13 cellular contexts compared by ENCODE assay signal in the genomic region with DNA sequence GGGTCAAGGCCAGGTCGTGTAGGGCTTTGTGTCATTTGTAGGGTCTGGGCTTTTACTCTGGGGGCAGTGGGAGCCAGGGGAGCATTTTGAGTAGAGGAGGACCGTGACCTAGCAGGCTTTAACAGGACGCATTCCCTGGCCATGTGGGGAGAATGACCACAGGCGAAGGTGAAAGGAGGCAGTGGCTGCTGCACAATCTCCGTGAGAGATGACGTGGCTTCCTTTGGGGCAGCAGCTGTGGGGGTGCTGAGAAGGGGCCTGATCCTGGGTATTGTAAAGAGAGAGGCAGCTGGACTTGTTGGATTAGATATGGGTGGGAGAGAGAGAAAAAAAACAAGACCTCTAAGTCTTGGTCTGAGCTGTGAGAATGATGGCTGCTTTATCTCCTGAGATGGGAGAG. TPM values are rescaled to one million over a fixed set of nuclear protein-coding genes. Genes with fewer than 3 reads are reported as not detected.
DNase-seq lines count a peak whose midpoint lies in the region; ATAC-seq and TF ChIP-seq lines count a peak whose summit lies in the region.
"Had no signal": no experiment of that assay in that cellular context is flagged by ENCODE, and none has a peak within 500 bp of the region (broad histone marks: within the 10 kb centered on the region; RNA-seq: fewer than 3 reads in every experiment).

No MANE protein-coding gene starts in this region.

- H3K9me3 Mint-ChIP-seq in stimulated activated effector memory CD8-positive, alpha-beta T cell treated with anti-CD3 and anti-CD28 coated beads, Interleukin-12 subunit alpha, Interleukin-12 subunit beta, amount 100 ng/mL, for 72 hours: no peaks in the 10 kb centered on the region
- no peaks in the 10 kb centered on the region for H3K9me3 Mint-ChIP-seq in CD8-positive, alpha-beta T cell
- H3K9me3 Mint-ChIP-seq: CD4-positive, alpha-beta T cell had no signal

- no peak for ATAC-seq in stimulated activated effector memory CD8-positive, alpha-beta T cell treated with anti-CD3 and anti-CD28 coated beads, Interleukin-12 subunit alpha, Interleukin-12 subunit beta, amount 100 ng/mL, for 72 hours
- no peak for ATAC-seq in HG02763 (IDR thresholded peaks at IDR 0.05; ENCODE audit: unreplicated experiment)
- no peak for ATAC-seq in CD8-positive, alpha-beta T cell
- ATAC-seq: GM12878 had no signal

- H3K4me3 Mint-ChIP-seq in stimulated activated effector memory CD8-positive, alpha-beta T cell treated with anti-CD3 and anti-CD28 coated beads, Interleukin-12 subunit alpha, Interleukin-12 subunit beta, amount 100 ng/mL, for 72 hours: no peak overlapping the region
- no peak overlapping the region for H3K4me3 Mint-ChIP-seq in CD8-positive, alpha-beta T cell
- H3K4me3 Mint-ChIP-seq: CD4-positive, alpha-beta T cell had no signal

- DNase-seq in HT1080 (ENCODE audit: low read depth) (peak; percentile 22), amniotic epithelial cell (ENCODE audit: low read depth) (peak; percentile 64), iris pigment epithelial cell (ENCODE audit: low read depth) (peak; percentile 32), Ammon's horn (ENCODE audit: low spot score) (no peak)
- DNase-seq in stimulated activated effector memory CD8-positive, alpha-beta T cell treated with anti-CD3 and anti-CD28 coated beads, Interleukin-12 subunit alpha, Interleukin-12 subunit beta, amount 100 ng/mL, for 72 hours (ENCODE audit: low spot score in 2 of 2): no peak
- DNase-seq in CD8-positive, alpha-beta T cell: no peak
- DNase-seq: AML-193; CD4-positive, alpha-beta T cell; DMS79; NCI-H1436 treated with DMSO at 0.1 percent for 48 hours; NCI-H2081 treated with DMSO at 0.1 percent for 48 hours had no signal

- no peaks in the 10 kb centered on the region for H3K4me1 Mint-ChIP-seq in stimulated activated effector memory CD8-positive, alpha-beta T cell treated with anti-CD3 and anti-CD28 coated beads, Interleukin-12 subunit alpha, Interleukin-12 subunit beta, amount 100 ng/mL, for 72 hours
- no peaks in the 10 kb centered on the region for H3K4me1 Mint-ChIP-seq in CD8-positive, alpha-beta T cell (ENCODE audit: low read depth)

- POLR2A ChIA-PET in CD8-positive, alpha-beta T cell (lab: Charles Lee): no interaction called here

- no peaks in the 10 kb centered on the region for H3K4me1 ChIP-seq in CD8-positive, alpha-beta T cell (ENCODE audit: insufficient read depth, low read length)

- no peak overlapping the region for H3K4me3 ChIP-seq in CD8-positive, alpha-beta T cell (ENCODE audit: low read depth, low read length)
- H3K4me3 ChIP-seq: GM12878 had no signal

- H3K27ac ChIP-seq in CD8-positive, alpha-beta T cell (ENCODE audit: low read depth, low read length): no peak overlapping the region

- peak overlapping the region; percentile 39 for H3K27ac Mint-ChIP-seq in stimulated activated effector memory CD8-positive, alpha-beta T cell treated with anti-CD3 and anti-CD28 coated beads, Interleukin-12 subunit alpha, Interleukin-12 subunit beta, amount 100 ng/mL, for 72 hours
- no peak overlapping the region for H3K27ac Mint-ChIP-seq in CD8-positive, alpha-beta T cell
- H3K27ac Mint-ChIP-seq: CD4-positive, alpha-beta T cell had no signal

- H3K36me3 ChIP-seq in CD8-positive, alpha-beta T cell (ENCODE audit: insufficient read depth, low read length): no peaks in the 10 kb centered on the region

- no peak for TF ChIP-seq CTCF in CD8-positive, alpha-beta T cell (IDR thresholded peaks at IDR 0.05)

- CTCF ChIA-PET in CD8-positive, alpha-beta T cell (lab: Charles Lee): interaction anchor here (2.3 kb wide), 1 partner anchor 9 kb away, joined by 7 read pairs; no protein-coding TSS in a partner anchor

- no peaks in the 10 kb centered on the region for H3K27me3 ChIP-seq in CD8-positive, alpha-beta T cell (ENCODE audit: insufficient read depth, low read length)

- no peaks in the 10 kb centered on the region for H3K27me3 Mint-ChIP-seq in CD8-positive, alpha-beta T cell (ENCODE audit: low read depth)
- H3K27me3 Mint-ChIP-seq: CD4-positive, alpha-beta T cell had no signal

- H3K9me3 ChIP-seq in CD8-positive, alpha-beta T cell (ENCODE audit: low read length): no peaks in the 10 kb centered on the region

- intact Hi-C loops in CD8-positive, alpha-beta T cell (cut with DNase I, micrococcal nuclease): no loop called here

- H3K36me3 Mint-ChIP-seq in stimulated activated effector memory CD8-positive, alpha-beta T cell treated with anti-CD3 and anti-CD28 coated beads, Interleukin-12 subunit alpha, Interleukin-12 subunit beta, amount 100 ng/mL, for 72 hours: no peaks in the 10 kb centered on the region
- H3K36me3 Mint-ChIP-seq in CD8-positive, alpha-beta T cell: peaks cover 22% of the 10 kb centered on the region

RNA-seq across cellular contexts. Expression of gene KATNIP, which starts 46.0 kb away (rescaled TPM):
- total RNA-seq in HT1080 (2014; rRNA removed; shearing (Covaris generic)): 13.0 and 13.6 TPM in 2 replicates
- 5.7 and 6.0 TPM in 2 replicates for polyA plus RNA-seq in HT1080 (2015; cell fraction: cytosol; rRNA removed)
- polyA plus RNA-seq in HT1080 (2015; cell fraction: nucleus; rRNA removed): 28.7 and 32.6 TPM in 2 replicates
- total RNA-seq in CD8-positive, alpha-beta T cell: 10 to 100 TPM; 16.0 to 18.9 TPM

RNA-seq across cellular contexts. Expression of gene GTF3C1, which starts 46.3 kb away (rescaled TPM):
- 55.7 and 65.0 TPM in 2 replicates for total RNA-seq in HT1080 (2014; rRNA removed; shearing (Covaris generic))
- 30.3 and 34.5 TPM in 2 replicates for polyA plus RNA-seq in HT1080 (2015; cell fraction: cytosol; rRNA removed)
- polyA plus RNA-seq in HT1080 (2015; cell fraction: nucleus; rRNA removed): 141 and 142 TPM in 2 replicates
- 100 to 1,000 TPM; 110 to 114 TPM for total RNA-seq in CD8-positive, alpha-beta T cell

Comparison
In these comparisons a context has a peak if more than half of its experiments do, and no peak if none do; other contexts are left out.
1. DNase-seq: peak in HT1080 (single experiment), amniotic epithelial cell (single experiment) and iris pigment epithelial cell (single experiment); none in stimulated activated effector memory CD8-positive, alpha-beta T cell treated with anti-CD3 and anti-CD28 coated beads, Interleukin-12 subunit alpha, Interleukin-12 subunit beta, amount 100 ng/mL, for 72 hours (0 of 2), CD8-positive, alpha-beta T cell (0 of 7) and Ammon's horn (single experiment).